22 cellular contexts compared by ENCODE assay signal in genomic region chr7:19392246-19392645, GRCh38.
DNase-seq lines count a peak whose midpoint lies in the region; ATAC-seq and TF ChIP-seq lines count a peak whose summit lies in the region.
"Had no signal": no experiment of that assay in that cellular context is flagged by ENCODE, and none has a peak within 500 bp of the region (broad histone marks: within the 10 kb centered on the region; RNA-seq: fewer than 3 reads in every experiment).

No MANE protein-coding gene starts in this region.

- WGBS in GM23248 (ENCODE audit: low coverage in 1 of 2, low lambda C conversion rate in 2 of 2, missing lambda C conversion rate in 2 of 2), 2 experiments = 35 to 38% methylated on average over 3 of the region's 3 CpGs

- H3K4me1 Mint-ChIP-seq in T-helper 17 cell (no peaks in the 10 kb centered on the region), GM23338 (no peaks in the 10 kb centered on the region)
- H3K4me1 Mint-ChIP-seq: activated B cell treated with CpG ODN at 0.5 μM for 24 hours; activated naive CD4-positive, alpha-beta T cell treated with anti-CD3 and anti-CD28 coated beads, Interleukin-2, amount 10 ng/mL, durations not matched to agents 7 days and 5 days; stimulated activated naive CD8-positive, alpha-beta T cell treated with anti-CD3 and anti-CD28 coated beads, Interleukin-15, amount 100 ng/mL, for 72 hours had no signal

- H3K4me2 ChIP-seq in GM23248 (ENCODE audit: unreplicated experiment) (peak overlapping the region; percentile 37), GM23338 (no peak overlapping the region)

- no peaks in the 10 kb centered on the region for H3K36me3 ChIP-seq in GM23248 (ENCODE audit: low read depth)
- H3K36me3 ChIP-seq in GM23338 (ENCODE audit: insufficient read depth) = no peaks in the 10 kb centered on the region
- H3K36me3 ChIP-seq: HAP-1, heart right ventricle, Peyer's patch, vagina had no signal

- H3F3A ChIP-seq in GM23248 (ENCODE audit: insufficient read depth) (peaks cover 17% of the 10 kb centered on the region), GM23338 (replicated peaks; ENCODE audit: low read depth) (no peaks in the 10 kb centered on the region)

- H3K79me2 ChIP-seq in GM23248 (ENCODE audit: insufficient read depth) = no peaks in the 10 kb centered on the region
- no peaks in the 10 kb centered on the region for H3K79me2 ChIP-seq in GM23338 (replicated peaks; ENCODE audit: insufficient read depth)
- H3K79me2 ChIP-seq: parathyroid adenoma had no signal

- POLR2A ChIA-PET in RWPE1 (lab: Yijun Ruan, JAX; ENCODE audit: low non-redundant PET) = no interaction called here

- CTCF ChIA-PET in RWPE1 (lab: Yijun Ruan, JAX) = interaction anchor here (0.7 kb wide), 1 partner anchor 94 kb away, joined by 3 read pairs; no protein-coding TSS in a partner anchor

- H3K36me3 Mint-ChIP-seq in T-helper 17 cell (ENCODE audit: low read depth) (no peaks in the 10 kb centered on the region), GM23338 (ENCODE audit: low read depth) (no peaks in the 10 kb centered on the region)
- H3K36me3 Mint-ChIP-seq: activated naive CD4-positive, alpha-beta T cell treated with anti-CD3 and anti-CD28 coated beads, Interleukin-2, amount 10 ng/mL, durations not matched to agents 7 days and 5 days had no signal

- DNase-seq in GM23248 (peak; percentile 65), RWPE1 (ENCODE audit: low spot score) (peak; percentile 8), fibroblast of gingiva (ENCODE audit: low read depth) (peak; percentile 6), retinal pigment epithelial cell (ENCODE audit: low read depth) (peak; percentile 63), T-helper 17 cell (no peak), GM23338 (ENCODE audit: low spot score) (no peak), NCI-H2196 (lab: John Stamatoyannopoulos, UW; ENCODE audit: unreplicated experiment) (no peak), OCI-M2 (lab: John Stamatoyannopoulos, UW; ENCODE audit: unreplicated experiment) (no peak)
- DNase-seq: activated B cell treated with CpG ODN at 0.5 μM for 24 hours; activated naive CD4-positive, alpha-beta T cell treated with anti-CD3 and anti-CD28 coated beads, Interleukin-2, amount 10 ng/mL, durations not matched to agents 7 days and 5 days; cerebellar nuclear complex; heart right ventricle; left cardiac atrium; NCI-H1694; NCI-H526; Peyer's patch; stimulated activated naive CD8-positive, alpha-beta T cell treated with anti-CD3 and anti-CD28 coated beads, Interleukin-15, amount 100 ng/mL, for 72 hours; SW 1271 had no signal

- no peaks in the 10 kb centered on the region for H3K9me2 ChIP-seq in GM23248 (ENCODE audit: insufficient read depth)
- no peaks in the 10 kb centered on the region for H3K9me2 ChIP-seq in GM23338 (ENCODE audit: insufficient read depth)

- H3K9me3 ChIP-seq in GM23248 (ENCODE audit: low read depth) (no peaks in the 10 kb centered on the region), T-helper 17 cell (ENCODE audit: control insufficient read depth, low read length, poor library complexity, severe bottlenecking) (peaks cover 2% of the 10 kb centered on the region)
- H3K9me3 ChIP-seq: HAP-1, Peyer's patch, vagina had no signal

- no peak overlapping the region for H3K9ac ChIP-seq in GM23248
- H3K9ac ChIP-seq: parathyroid adenoma had no signal

- in situ Hi-C loops in GM23248 (cut with MboI) = no loop called here

- H4K20me1 ChIP-seq in GM23248 (ENCODE audit: insufficient read depth) (no peaks in the 10 kb centered on the region), GM23338 (replicated peaks; ENCODE audit: insufficient read depth) (no peaks in the 10 kb centered on the region)

- H3K4me1 ChIP-seq in GM23248 (ENCODE audit: insufficient read depth) = peaks cover 14% of the 10 kb centered on the region
- no peaks in the 10 kb centered on the region for H3K4me1 ChIP-seq in GM23338 (ENCODE audit: insufficient read depth)
- H3K4me1 ChIP-seq: heart right ventricle, parathyroid adenoma, Peyer's patch, vagina had no signal

- no peaks in the 10 kb centered on the region for H3K9me3 Mint-ChIP-seq in GM23338

- H3K4me3 Mint-ChIP-seq in T-helper 17 cell (no peak overlapping the region), GM23338 (no peak overlapping the region)
- H3K4me3 Mint-ChIP-seq: activated B cell treated with CpG ODN at 0.5 μM for 24 hours; activated naive CD4-positive, alpha-beta T cell treated with anti-CD3 and anti-CD28 coated beads, Interleukin-2, amount 10 ng/mL, durations not matched to agents 7 days and 5 days; stimulated activated naive CD8-positive, alpha-beta T cell treated with anti-CD3 and anti-CD28 coated beads, Interleukin-15, amount 100 ng/mL, for 72 hours had no signal

- no peaks in the 10 kb centered on the region for H3K27me3 Mint-ChIP-seq in T-helper 17 cell
- H3K27me3 Mint-ChIP-seq in GM23338 (ENCODE audit: insufficient read depth, low read depth, poor library complexity) = no peaks in the 10 kb centered on the region
- H3K27me3 Mint-ChIP-seq: activated B cell treated with CpG ODN at 0.5 μM for 24 hours; activated naive CD4-positive, alpha-beta T cell treated with anti-CD3 and anti-CD28 coated beads, Interleukin-2, amount 10 ng/mL, durations not matched to agents 7 days and 5 days; stimulated activated naive CD8-positive, alpha-beta T cell treated with anti-CD3 and anti-CD28 coated beads, Interleukin-15, amount 100 ng/mL, for 72 hours had no signal

- H3K4me3 ChIP-seq in GM23248 (no peak overlapping the region), retinal pigment epithelial cell (ENCODE audit: low read length) (no peak overlapping the region), GM23338 (no peak overlapping the region)
- H3K4me3 ChIP-seq: HAP-1, heart right ventricle, Peyer's patch, vagina had no signal

- no peak for TF ChIP-seq CTCF in RWPE1 (conservative IDR thresholded peaks at IDR 0.05; ENCODE audit: low read depth)
- TF ChIP-seq CTCF in retinal pigment epithelial cell (conservative IDR thresholded peaks at IDR 0.05; ENCODE audit: low read depth, low read length) = no peak
- no peak for TF ChIP-seq CTCF in GM23338 (conservative IDR thresholded peaks at IDR 0.05; ENCODE audit: low read depth in 2 of 2)

- H2AFZ ChIP-seq in GM23248 = no peak overlapping the region
- H2AFZ ChIP-seq in GM23338 = no peak overlapping the region
- H2AFZ ChIP-seq: parathyroid adenoma had no signal

- no peaks in the 10 kb centered on the region for H3K27me3 ChIP-seq in GM23248 (replicated peaks; ENCODE audit: insufficient read depth)
- no peaks in the 10 kb centered on the region for H3K27me3 ChIP-seq in GM23338 (ENCODE audit: insufficient read depth)
- H3K27me3 ChIP-seq: heart right ventricle, Peyer's patch, vagina had no signal

- H3K27ac Mint-ChIP-seq in T-helper 17 cell (no peak overlapping the region), GM23338 (no peak overlapping the region)
- H3K27ac Mint-ChIP-seq: activated B cell treated with CpG ODN at 0.5 μM for 24 hours; activated naive CD4-positive, alpha-beta T cell treated with anti-CD3 and anti-CD28 coated beads, Interleukin-2, amount 10 ng/mL, durations not matched to agents 7 days and 5 days; stimulated activated naive CD8-positive, alpha-beta T cell treated with anti-CD3 and anti-CD28 coated beads, Interleukin-15, amount 100 ng/mL, for 72 hours had no signal

- no peak for ATAC-seq in T-helper 17 cell
- ATAC-seq in GM23338 = no peak
- ATAC-seq: heart right ventricle; left cardiac atrium; stimulated activated naive CD8-positive, alpha-beta T cell treated with anti-CD3 and anti-CD28 coated beads, Interleukin-15, amount 100 ng/mL, for 72 hours had no signal

- no peak overlapping the region for H3K27ac ChIP-seq in GM23248
- no peak overlapping the region for H3K27ac ChIP-seq in RWPE1
- H3K27ac ChIP-seq in GM23338 (ENCODE audit: low read depth) = no peak overlapping the region
- H3K27ac ChIP-seq: C4-2B, heart right ventricle, parathyroid adenoma, Peyer's patch, vagina had no signal

TF ChIP-seq in GM23338, 12 proteins besides CTCF, POLR2A, EP300 and RAD21 (continues in another document):
- TF ChIP-seq ZNF331 (CRISPR knock-in tag; IDR thresholded peaks at IDR 0.05; ENCODE audit: low read depth) (no peak), REST (IDR thresholded peaks at IDR 0.05; ENCODE audit: unreplicated experiment) (no peak)

Comparison
In these comparisons a context has a peak if more than half of its experiments do, and no peak if none do; other contexts are left out.
1. DNase-seq: peak in GM23248 (single experiment), RWPE1 (single experiment), fibroblast of gingiva (single experiment) and retinal pigment epithelial cell (single experiment); none in T-helper 17 cell (0 of 3), GM23338 (single experiment), NCI-H2196 (single experiment) and OCI-M2 (single experiment).